ENCODE assay signal across 24 cellular contexts in the genomic region with DNA sequence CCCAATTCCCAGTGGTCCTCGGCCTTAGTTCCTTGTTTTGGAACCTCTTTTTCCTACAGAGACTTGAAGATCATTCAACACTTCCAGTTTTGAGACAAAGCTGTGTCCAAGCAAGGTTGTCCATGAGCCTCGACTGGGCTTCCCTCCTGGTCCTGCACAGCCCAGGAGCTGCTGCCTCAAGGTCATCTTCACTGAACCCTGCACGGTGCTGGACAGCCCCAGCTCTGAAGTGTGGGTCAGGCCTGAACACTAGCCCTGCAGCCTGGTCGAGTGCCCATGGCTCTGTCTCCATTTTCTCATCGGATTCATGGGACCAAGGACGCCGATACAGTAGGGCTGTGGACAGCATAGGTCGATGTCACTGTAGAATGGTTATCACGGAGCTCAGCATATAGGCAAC.
A peak's percentile ranks its signal among the peaks of the same experiment; 100 is the strongest.
DNase-seq lines count a peak whose midpoint lies in the region; ATAC-seq, FAIRE-seq and TF ChIP-seq lines count a peak whose summit lies in the region.
"Had no signal": no experiment of that assay in that cellular context is flagged by ENCODE, and none has a peak within 500 bp of the region (broad histone marks: within the 10 kb centered on the region; RNA-seq: fewer than 3 reads in every experiment).

No MANE protein-coding gene starts in this region.

- H3K9me2 ChIP-seq in GM23338 (ENCODE audit: insufficient read depth) = no peaks in the 10 kb centered on the region

- H3K9me3 Mint-ChIP-seq in activated naive CD4-positive, alpha-beta T cell treated with anti-CD3 and anti-CD28 coated beads, Interleukin-2, amount 50 U/mL, for 24 hours = no peaks in the 10 kb centered on the region
- 0 out of 3 replicates have a peak, but pooled peaks cover 4% of the 10 kb centered on the region for H3K9me3 Mint-ChIP-seq in GM23338
- H3K9me3 Mint-ChIP-seq: CD4-positive, alpha-beta T cell had no signal

- no peak overlapping the region for H3K23ac ChIP-seq in neuronal stem cell (ENCODE audit: low read depth, low read length, poor library complexity)

- no peak for TF ChIP-seq CTCF in GM23338 (conservative IDR thresholded peaks at IDR 0.05; ENCODE audit: low read depth in 2 of 2)
- TF ChIP-seq CTCF in K562 (IDR thresholded peaks at IDR 0.05 in 2 of 3, conservative IDR thresholded peaks at IDR 0.05 in 1 of 3; ENCODE audit: insufficient read depth in 2 of 3, low read depth in 1 of 3, low read length in 3 of 3) = no peak
- TF ChIP-seq CTCF in prostate gland (IDR thresholded peaks at IDR 0.05) = no peak

- H2AK5ac ChIP-seq in neuronal stem cell (ENCODE audit: low read depth, low read length) = no peak overlapping the region

- H3K27ac ChIP-seq in GM23338 (ENCODE audit: low read depth) (no peak overlapping the region), K562 (ENCODE audit: extremely low read depth, low read depth, low read length) (no peak overlapping the region), neuronal stem cell (replicated peaks; ENCODE audit: low read length) (no peak overlapping the region), prostate gland (no peak overlapping the region)
- H3K27ac ChIP-seq: 22Rv1; A549; BLaER1 treated with 17β-estradiol and CSF1 and Interleukin-3, amounts not matched to agents 10 nM and 100 nM; C4-2B had no signal

- H3K79me2 ChIP-seq in GM23338 (replicated peaks; ENCODE audit: insufficient read depth) (no peaks in the 10 kb centered on the region), K562 (ENCODE audit: control insufficient read depth, insufficient read depth, low read length) (no peaks in the 10 kb centered on the region)

- H3K27me3 Mint-ChIP-seq in activated naive CD4-positive, alpha-beta T cell treated with anti-CD3 and anti-CD28 coated beads, Interleukin-2, amount 50 U/mL, for 24 hours = peaks cover 16% of the 10 kb centered on the region
- H3K27me3 Mint-ChIP-seq in GM23338 (ENCODE audit: insufficient read depth, low read depth, poor library complexity) = no peaks in the 10 kb centered on the region

- peaks cover 15% of the 10 kb centered on the region for H3K4me1 ChIP-seq in GM23338 (ENCODE audit: insufficient read depth)
- no peaks in the 10 kb centered on the region for H3K4me1 ChIP-seq in K562 (replicated peaks in 1 of 2; ENCODE audit: control insufficient read depth in 2 of 2, insufficient read depth in 2 of 2, low read length in 2 of 2)
- H3K4me1 ChIP-seq in neuronal stem cell (ENCODE audit: control insufficient read depth in 2 of 2, insufficient read depth in 1 of 2, low read depth in 1 of 2, low read length in 2 of 2) = peaks cover 0 to 2% of the 10 kb centered on the region in 2 donors
- H3K4me1 ChIP-seq in prostate gland (replicated peaks) = no peaks in the 10 kb centered on the region
- H3K4me1 ChIP-seq: Caco-2 had no signal

- no peaks in the 10 kb centered on the region for H3F3A ChIP-seq in GM23338 (replicated peaks; ENCODE audit: low read depth)

- no peaks in the 10 kb centered on the region for H3K36me3 Mint-ChIP-seq in activated naive CD4-positive, alpha-beta T cell treated with anti-CD3 and anti-CD28 coated beads, Interleukin-2, amount 50 U/mL, for 24 hours
- H3K36me3 Mint-ChIP-seq in GM23338 (ENCODE audit: low read depth) = no peaks in the 10 kb centered on the region
- H3K36me3 Mint-ChIP-seq: CD8-positive, alpha-beta T cell had no signal

- no peak overlapping the region for H2BK120ac ChIP-seq in neuronal stem cell (ENCODE audit: low read depth, low read length)

- no peak for FAIRE-seq in K562 (lab: Jason Lieb, UNC)
- FAIRE-seq: A549, D721Med, G401.6, GM12891, GM19239 had no signal

- POLR2A ChIA-PET in K562 (lab: Yijun Ruan, JAX) = no interaction called here

- H2AFZ ChIP-seq in GM23338 (0 out of 2 replicates have a peak overlapping the region, but pooled peaks have one; percentile 43), K562 (ENCODE audit: low read depth, low read length) (no peak overlapping the region), neuronal stem cell (ENCODE audit: low read length) (no peak overlapping the region)

- 2% methylated on average over 9 of the region's 9 CpGs for WGBS in K562 (ENCODE audit: insufficient coverage, low coverage, missing lambda C conversion rate)
- WGBS in neuronal stem cell (ENCODE audit: extremely low coverage in 2 of 2, insufficient read length in 2 of 2, insufficient replicate concordance in 1 of 2), 2 donors = no CpG with 5 or more reads among the region's 9 CpGs
- WGBS in prostate gland = 95% methylated on average over 9 of the region's 9 CpGs

- intact Hi-C loops in K562 (cut with micrococcal nuclease) = no loop called here
- intact Hi-C loops in prostate gland (cut with DNase I) = no loop called here

- no peak overlapping the region for H3K4me3 Mint-ChIP-seq in activated naive CD4-positive, alpha-beta T cell treated with anti-CD3 and anti-CD28 coated beads, Interleukin-2, amount 50 U/mL, for 24 hours
- no peak overlapping the region for H3K4me3 Mint-ChIP-seq in GM23338
- H3K4me3 Mint-ChIP-seq: B cell; CD4-positive, alpha-beta T cell; CD8-positive, alpha-beta T cell had no signal

- in situ Hi-C loops in K562 (cut with MboI) = no loop called here

- H3K4me1 Mint-ChIP-seq in activated naive CD4-positive, alpha-beta T cell treated with anti-CD3 and anti-CD28 coated beads, Interleukin-2, amount 50 U/mL, for 24 hours = no peaks in the 10 kb centered on the region
- H3K4me1 Mint-ChIP-seq in GM23338 = peaks cover 12% of the 10 kb centered on the region
- H3K4me1 Mint-ChIP-seq: B cell had no signal

- H3K4me2 ChIP-seq in GM23338 (no peak overlapping the region), K562 (ENCODE audit: insufficient read depth, low read length) (no peak overlapping the region), neuronal stem cell (ENCODE audit: insufficient read depth, low read length, poor library complexity, severe bottlenecking) (no peak overlapping the region)
- H3K4me2 ChIP-seq: A549; BLaER1 treated with 17β-estradiol and CSF1 and Interleukin-3, amounts not matched to agents 10 nM and 100 nM had no signal

- no TSS peak for BruUV-seq in K562 (replicated peaks; lab: Mats Ljungman, UMichigan)

- H3K9ac ChIP-seq in K562 (ENCODE audit: insufficient read depth in 1 of 2, low read depth in 2 of 2, low read length in 2 of 2) (no peak overlapping the region), neuronal stem cell (ENCODE audit: low read depth, low read length, poor library complexity) (no peak overlapping the region)
- H3K9ac ChIP-seq: BLaER1 treated with 17β-estradiol and CSF1 and Interleukin-3, amounts not matched to agents 10 nM and 100 nM had no signal

- CTCF ChIA-PET in K562 (lab: Yijun Ruan, JAX; ENCODE audit: low intra/inter-chr PET ratio) = no interaction called here

- peak overlapping the region; percentile 23 for H3K18ac ChIP-seq in neuronal stem cell (ENCODE audit: low read length)

- peak overlapping the region; percentile 24 for H3K27ac Mint-ChIP-seq in activated naive CD4-positive, alpha-beta T cell treated with anti-CD3 and anti-CD28 coated beads, Interleukin-2, amount 50 U/mL, for 24 hours
- H3K27ac Mint-ChIP-seq in GM23338 = no peak overlapping the region
- H3K27ac Mint-ChIP-seq: B cell; CD4-positive, alpha-beta T cell; CD8-positive, alpha-beta T cell had no signal

- no peaks in the 10 kb centered on the region; the same call in 1 of the 2 replicates for H3K9me3 ChIP-seq in K562 (replicated peaks; ENCODE audit: control insufficient read depth, insufficient read depth, low read depth, low read length)
- H3K9me3 ChIP-seq in neuronal stem cell (replicated peaks in 1 of 2; ENCODE audit: control insufficient read depth in 2 of 2, insufficient read depth in 1 of 2, low read depth in 1 of 2, low read length in 2 of 2) = no peaks in the 10 kb centered on the region
- no peaks in the 10 kb centered on the region for H3K9me3 ChIP-seq in prostate gland
- H3K9me3 ChIP-seq: A549, Caco-2 had no signal

- no peak overlapping the region for H3K14ac ChIP-seq in neuronal stem cell (ENCODE audit: low read length)

- no peak overlapping the region for H2BK12ac ChIP-seq in neuronal stem cell (ENCODE audit: low read length)

- TF ChIP-seq POLR2A in K562 (conservative IDR thresholded peaks at IDR 0.05) (no peak), prostate gland (IDR thresholded peaks at IDR 0.05) (no peak)

- H4K20me1 ChIP-seq in GM23338 (replicated peaks; ENCODE audit: insufficient read depth) (no peaks in the 10 kb centered on the region), K562 (replicated peaks; ENCODE audit: control insufficient read depth, insufficient read depth, low read length) (no peaks in the 10 kb centered on the region)
- H4K20me1 ChIP-seq: BLaER1 treated with 17β-estradiol and CSF1 and Interleukin-3, amounts not matched to agents 10 nM and 100 nM had no signal

- H3K4ac ChIP-seq in neuronal stem cell (ENCODE audit: low read length) = no peak overlapping the region

- no peak overlapping the region for H3K4me3 ChIP-seq in GM23338
- H3K4me3 ChIP-seq in K562 = no peak overlapping the region
- H3K4me3 ChIP-seq in neuronal stem cell (ENCODE audit: low read length in 2 of 2) = no peak overlapping the region
- no peak overlapping the region for H3K4me3 ChIP-seq in prostate gland
- H3K4me3 ChIP-seq: A549; BLaER1 treated with 17β-estradiol and CSF1 and Interleukin-3, amounts not matched to agents 10 nM and 100 nM had no signal

- no peaks in the 10 kb centered on the region for H3K9me1 ChIP-seq in K562 (ENCODE audit: control insufficient read depth, insufficient read depth, low read length)

- ATAC-seq in GM23338 (no peak), K562 (peak; percentile 69), HG03469 (IDR thresholded peaks at IDR 0.05; ENCODE audit: unreplicated experiment) (no peak)
- ATAC-seq: A549; CD8-positive, alpha-beta T cell had no signal

- H2BK5ac ChIP-seq in neuronal stem cell (ENCODE audit: low read length) = no peak overlapping the region

- no peak overlapping the region for H4K91ac ChIP-seq in neuronal stem cell (ENCODE audit: low read depth, low read length, poor library complexity)

- no peak overlapping the region for H2BK15ac ChIP-seq in neuronal stem cell (ENCODE audit: low read length)

- TF ChIP-seq EP300 in K562 (IDR thresholded peaks at IDR 0.05; ENCODE audit: low read length) = no peak

- no peaks in the 10 kb centered on the region for H3K27me3 ChIP-seq in GM23338 (ENCODE audit: insufficient read depth)
- peaks cover 7 to 28% of the 10 kb centered on the region in 2 experiments; a peak in 3 of 5 replicates for H3K27me3 ChIP-seq in K562 (ENCODE audit: control insufficient read depth in 2 of 2, insufficient read depth in 2 of 2, low read length in 2 of 2)
- H3K27me3 ChIP-seq in neuronal stem cell (ENCODE audit: control insufficient read depth in 3 of 3, insufficient read depth in 3 of 3, low read depth in 1 of 3, low read length in 3 of 3) = no peaks in the 10 kb centered on the region
- no peaks in the 10 kb centered on the region for H3K27me3 ChIP-seq in prostate gland (replicated peaks; ENCODE audit: insufficient read depth)
- H3K27me3 ChIP-seq: BLaER1 treated with 17β-estradiol and CSF1 and Interleukin-3, amounts not matched to agents 10 nM and 100 nM had no signal

- H3K36me3 ChIP-seq in GM23338 (ENCODE audit: insufficient read depth) (no peaks in the 10 kb centered on the region), K562 (ENCODE audit: control insufficient read depth, insufficient read depth, low read length) (no peaks in the 10 kb centered on the region), neuronal stem cell (replicated peaks in 1 of 2; ENCODE audit: control insufficient read depth in 2 of 2, insufficient read depth in 2 of 2, low read length in 2 of 2) (no peaks in the 10 kb centered on the region), prostate gland (no peaks in the 10 kb centered on the region)
- H3K36me3 ChIP-seq: BLaER1 treated with 17β-estradiol and CSF1 and Interleukin-3, amounts not matched to agents 10 nM and 100 nM had no signal

- no peak for TF ChIP-seq RAD21 in K562 (CRISPR knock-in tag; conservative IDR thresholded peaks at IDR 0.05 in 1 of 2, IDR thresholded peaks at IDR 0.05 in 1 of 2)

- no peak for DNase-seq in activated naive CD4-positive, alpha-beta T cell treated with anti-CD3 and anti-CD28 coated beads, Interleukin-2, amount 50 U/mL, for 16 hours
- DNase-seq in GM23338 (ENCODE audit: low spot score) (no peak), K562 (ENCODE audit: extremely low read depth in 1 of 4, low spot score in 3 of 4) (no peak), neuronal stem cell (ENCODE audit: low spot score) (no peak), NCI-H2196 treated with DMSO at 0.1 percent for 48 hours (lab: John Stamatoyannopoulos, UW; ENCODE audit: unreplicated experiment) (no peak), prostate gland (ENCODE audit: low spot score) (no peak)
- DNase-seq: AML-193; Caco-2; Calu3; CD4-positive, alpha-beta T cell; CD8-positive, alpha-beta T cell; DMS79 treated with DMSO at 0.1 percent for 48 hours; GF-D8 had no signal

- H3K79me1 ChIP-seq in neuronal stem cell (ENCODE audit: low read depth, low read length) = no peaks in the 10 kb centered on the region

- no peak overlapping the region for H4K8ac ChIP-seq in neuronal stem cell (ENCODE audit: low read depth, low read length)
